In the genomic region with DNA sequence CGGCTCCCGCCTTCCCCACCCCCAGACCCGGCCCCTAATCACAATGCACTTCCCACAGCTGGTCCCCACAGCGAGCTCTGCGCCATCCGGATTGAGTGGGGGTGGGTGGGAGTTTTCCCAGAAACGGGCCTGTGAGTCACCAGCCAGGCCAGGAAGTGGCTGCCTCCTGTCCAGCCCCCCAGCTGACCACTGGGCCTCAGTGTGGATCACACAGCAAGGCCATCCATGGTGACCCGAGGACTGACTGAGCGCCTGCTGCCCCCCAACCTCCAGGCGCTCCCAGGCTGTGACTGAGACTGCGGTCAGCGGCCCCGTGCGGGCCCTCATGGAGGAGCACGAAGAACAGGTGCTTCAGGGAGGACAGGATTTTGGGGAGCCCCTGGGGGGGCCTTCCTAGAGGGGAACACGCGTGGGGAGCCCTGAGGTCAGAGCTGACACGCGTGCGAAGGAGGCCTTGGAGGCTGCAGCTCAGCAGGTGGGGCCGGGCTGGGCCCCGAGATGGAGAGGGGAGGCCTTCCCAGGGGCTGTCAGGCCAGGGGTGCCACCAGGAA, we compare ENCODE assay signal across 12 cellular contexts. TPM values are rescaled to one million over a fixed set of nuclear protein-coding genes. Genes with fewer than 3 reads are reported as not detected.
A peak's percentile ranks its signal among the peaks of the same experiment; 100 is the strongest.
DNase-seq lines count a peak whose midpoint lies in the region; ATAC-seq and TF ChIP-seq lines count a peak whose summit lies in the region.
"Had no signal": no experiment of that assay in that cellular context is flagged by ENCODE, and none has a peak within 500 bp of the region (broad histone marks: within the 10 kb centered on the region; RNA-seq: fewer than 3 reads in every experiment).

No MANE protein-coding gene starts in this region.

- intact Hi-C loops in colonic mucosa (cut with DNase I), result no loop called here
- intact Hi-C loops in left lung (cut with DNase I), result loop anchor here in 1 of 2 donors (10.0 kb wide), 1 partner anchor 70 kb away; the partner anchor contains the start of gene NOTCH1
- intact Hi-C loops in transverse colon (cut with DNase I; ENCODE audit: low total_unique reads), result no loop called here

- TF ChIP-seq POLR2A in transverse colon (IDR thresholded peaks at IDR 0.05), result no peak

- H3K9me3 ChIP-seq in colonic mucosa (no peaks in the 10 kb centered on the region), left lung (no peaks in the 10 kb centered on the region), transverse colon (no peaks in the 10 kb centered on the region)

- H3K4me3 ChIP-seq in HFF-Myc (replicated peaks; ENCODE audit: low read depth, low read length), result no peak overlapping the region
- no peak overlapping the region for H3K4me3 ChIP-seq in colonic mucosa
- H3K4me3 ChIP-seq in left lung, result no peak overlapping the region
- no peak overlapping the region for H3K4me3 ChIP-seq in transverse colon

- peak; percentile 44 for ATAC-seq in left lung

- H3K27me3 ChIP-seq in colonic mucosa (no peaks in the 10 kb centered on the region), left lung (no peaks in the 10 kb centered on the region), transverse colon (no peaks in the 10 kb centered on the region)

- peak; percentile 26 for DNase-seq in HFF-Myc (ENCODE audit: extremely low read depth, low read depth)
- DNase-seq in colonic mucosa, result peak; percentile 45
- peak in 1 of 2 donors; percentile 57 for DNase-seq in left lung
- peak; percentile 17 for DNase-seq in transverse colon
- DNase-seq in LoVo (ENCODE audit: low spot score), result no peak
- no peak for DNase-seq in SW480 (ENCODE audit: low spot score)
- no peak for DNase-seq in kidney glomerular epithelial cell (lab: John Stamatoyannopoulos, UW)
- no peak for DNase-seq in NCI-H1092 (lab: John Stamatoyannopoulos, UW)
- DNase-seq: cortex of kidney; immature natural killer cell; NCI-H524; stimulated activated CD8-positive, alpha-beta memory T cell treated with anti-CD3 and anti-CD28 coated beads, Interleukin-4, amount 100 ng/mL, for 48 hours had no signal

- 93% methylated on average over 15 of the region's 22 CpGs; no CpG with 5 or more reads in 1 of the 2 donors for WGBS in transverse colon (ENCODE audit: low coverage in 1 of 2), 2 donors

- H3K36me3 ChIP-seq in colonic mucosa (no peaks in the 10 kb centered on the region), left lung (no peaks in the 10 kb centered on the region), transverse colon (no peaks in the 10 kb centered on the region)

- TF ChIP-seq EP300 in transverse colon (IDR thresholded peaks at IDR 0.05; ENCODE audit: low read depth), result no peak

- H3K9ac ChIP-seq in colonic mucosa (ENCODE audit: low read depth in 2 of 2, low read length in 2 of 2), result peak overlapping the region in 1 of 2 donors; percentile 12

- TF ChIP-seq CTCF in HFF-Myc (IDR thresholded peaks at IDR 0.05; ENCODE audit: low read depth, low read length, missing control alignments) (no peak), colonic mucosa (IDR thresholded peaks at IDR 0.05) (no peak), left lung (IDR thresholded peaks at IDR 0.05) (no peak), transverse colon (IDR thresholded peaks at IDR 0.05) (no peak)

- peak overlapping the region; percentile 7 for H3K27ac ChIP-seq in colonic mucosa
- H3K27ac ChIP-seq in left lung, result peak overlapping the region; percentile 34 to 36
- peak overlapping the region; percentile 26 to 55 (median 41) for H3K27ac ChIP-seq in transverse colon

- H3K4me1 ChIP-seq in colonic mucosa (peaks cover 12% of the 10 kb centered on the region), left lung (peaks cover 14 to 56% of the 10 kb centered on the region in 2 donors), transverse colon (peaks cover 3 to 55% (median 40%) of the 10 kb centered on the region in 4 donors)

- in situ Hi-C loops in transverse colon (cut with MboI; ENCODE audit: low pct_ligation_motif_present in 1 of 4, low pct_unique_long_range_greater_than_20kb in 1 of 4, low sequenced_read_pairs in 3 of 4), result no loop called here

RNA-seq across cellular contexts. Expression of gene EGFL7, which starts 48.3 kb away (rescaled TPM):
- total RNA-seq in colonic mucosa (10 to 100 TPM; 17.3 to 28.4 TPM), left lung (100 to 1,000 TPM; 105 to 165 TPM), transverse colon (10 to 100 TPM; 12.3 to 64.7 (median 33.6) TPM)

Comparison
In these comparisons a context has a peak if more than half of its experiments do, and no peak if none do; other contexts are left out.
1. DNase-seq: peak in HFF-Myc (single experiment), colonic mucosa (single experiment) and transverse colon (single experiment); none in LoVo (single experiment), SW480 (single experiment), kidney glomerular epithelial cell (single experiment) and NCI-H1092 (single experiment).
2. Peak in every context shown above with its lines, with median percentiles within 50 percentile points of each other: H3K27ac ChIP-seq.